Comparison of ENCODE assay signal across 23 cellular contexts in the genomic region with DNA sequence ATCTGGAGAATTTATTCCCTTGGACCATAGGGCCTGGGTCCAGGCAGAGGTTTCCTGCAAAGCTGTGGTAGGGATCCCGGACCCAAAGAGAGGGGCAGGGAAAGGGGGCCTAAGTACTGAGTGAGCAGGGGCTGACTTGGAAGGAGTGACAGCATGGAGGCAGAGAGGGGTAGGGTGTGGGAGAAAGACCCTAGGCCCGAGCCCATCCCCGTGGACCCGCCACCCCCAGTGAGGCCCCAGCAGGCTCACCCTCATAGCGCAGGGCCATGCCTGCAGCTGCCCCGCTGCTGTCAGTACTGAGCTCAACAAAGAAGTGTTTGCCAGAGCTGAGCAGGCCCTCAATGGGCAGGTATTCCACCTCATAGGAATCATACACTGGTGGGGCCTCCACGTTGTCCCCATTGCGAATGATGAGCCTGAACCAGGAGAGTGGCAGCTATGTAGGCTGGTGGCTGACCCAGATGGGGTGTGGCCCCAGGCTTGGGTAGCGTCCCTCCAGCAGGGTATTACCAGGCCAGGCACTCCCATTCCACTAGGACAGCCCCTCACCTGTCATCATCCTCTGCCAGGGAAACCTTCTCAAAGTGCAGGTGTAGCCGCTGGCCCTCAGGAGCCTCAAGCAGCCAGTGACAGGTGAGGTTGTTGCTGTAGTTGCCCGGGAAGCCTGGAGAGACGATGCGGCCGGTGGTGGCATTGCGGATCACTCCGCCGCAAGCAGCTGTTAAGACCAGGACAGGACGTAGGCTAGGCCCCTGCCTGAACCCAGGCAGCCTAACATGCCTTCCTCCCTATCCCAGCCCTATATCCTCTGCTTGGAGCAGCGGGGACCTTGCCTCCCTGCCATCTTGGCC. TPM values are rescaled to one million over a fixed set of nuclear protein-coding genes. Genes with fewer than 3 reads are reported as not detected.
A peak's percentile ranks its signal among the peaks of the same experiment; 100 is the strongest.
DNase-seq lines count a peak whose midpoint lies in the region; ATAC-seq and TF ChIP-seq lines count a peak whose summit lies in the region.
"Had no signal": no experiment of that assay in that cellular context is flagged by ENCODE, and none has a peak within 500 bp of the region (broad histone marks: within the 10 kb centered on the region; RNA-seq: fewer than 3 reads in every experiment).

No MANE protein-coding gene starts in this region.

- H3K4me1 ChIP-seq in heart right ventricle, result no peaks in the 10 kb centered on the region
- no peaks in the 10 kb centered on the region for H3K4me1 ChIP-seq in osteoblast (ENCODE audit: insufficient read depth, low read length)
- H3K4me1 ChIP-seq: Peyer's patch had no signal

- no peaks in the 10 kb centered on the region for H3K4me1 Mint-ChIP-seq in chondrocyte (ENCODE audit: low read depth)

- H4K20me1 ChIP-seq in osteoblast (ENCODE audit: insufficient read depth, low read length), result no peaks in the 10 kb centered on the region

- TF ChIP-seq CTCF in heart right ventricle (IDR thresholded peaks at IDR 0.05) (no peak), chondrocyte (IDR thresholded peaks at IDR 0.05) (no peak), osteoblast (IDR thresholded peaks at IDR 0.05; ENCODE audit: extremely low read depth, low read depth, low read length) (no peak)

- H3K36me3 ChIP-seq in heart right ventricle (no peaks in the 10 kb centered on the region), osteoblast (ENCODE audit: insufficient read depth, low read length) (no peaks in the 10 kb centered on the region)
- H3K36me3 ChIP-seq: Peyer's patch had no signal

- H3K27me3 ChIP-seq in heart right ventricle (peaks cover 0 to 20% (median 6%) of the 10 kb centered on the region in 7 donors), osteoblast (ENCODE audit: insufficient read depth, low read length) (peaks cover 23% of the 10 kb centered on the region)
- H3K27me3 ChIP-seq: Peyer's patch had no signal

- H2AFZ ChIP-seq in osteoblast (ENCODE audit: low read length), result no peak overlapping the region

- H3K27ac Mint-ChIP-seq in chondrocyte (ENCODE audit: unreplicated experiment), result no peak overlapping the region
- H3K27ac Mint-ChIP-seq: CD4-positive, alpha-beta T cell had no signal

- WGBS in heart right ventricle, 2 donors, result 95% methylated on average over 19 of the region's 19 CpGs

- intact Hi-C loops in left cardiac atrium (cut with DNase I), result no loop called here
- intact Hi-C loops in heart right ventricle (cut with DNase I), result no loop called here

- H3K79me2 ChIP-seq in osteoblast (ENCODE audit: insufficient read depth, low read length), result no peaks in the 10 kb centered on the region

- H3K9me3 ChIP-seq in heart right ventricle (no peaks in the 10 kb centered on the region), osteoblast (ENCODE audit: low read depth, low read length) (no peaks in the 10 kb centered on the region)
- H3K9me3 ChIP-seq: A549, Caco-2, Peyer's patch had no signal

- ATAC-seq in left cardiac atrium, result no peak
- ATAC-seq in heart right ventricle, result no peak
- ATAC-seq: A549 had no signal

- no peaks in the 10 kb centered on the region for H3K36me3 Mint-ChIP-seq in chondrocyte (ENCODE audit: low read depth)

- DNase-seq in left cardiac atrium (peak; percentile 16), heart right ventricle (no peak), chondrocyte (ENCODE audit: low spot score) (peak; percentile 72), osteoblast (ENCODE audit: insufficient read length, low spot score, missing footprints) (peak; percentile 38), NCI-H345 (lab: John Stamatoyannopoulos, UW) (no peak), NCI-H2029 treated with DMSO at 0.1 percent for 48 hours (lab: John Stamatoyannopoulos, UW) (no peak), NCI-H1694 (lab: John Stamatoyannopoulos, UW) (no peak)
- DNase-seq: CD4-positive, alpha-beta T cell; DMS153; EL; GOT3; Karpas-422; NCI-H1417 treated with DMSO at 0.1 percent for 48 hours; NCI-H1930; NCI-H69; Peyer's patch had no signal

- no peaks in the 10 kb centered on the region for H3K9me3 Mint-ChIP-seq in chondrocyte (ENCODE audit: low read depth)
- H3K9me3 Mint-ChIP-seq: CD4-positive, alpha-beta T cell; IgD-negative memory B cell had no signal

- H3K4me3 ChIP-seq in heart right ventricle, result no peak overlapping the region
- no peak overlapping the region for H3K4me3 ChIP-seq in osteoblast (ENCODE audit: insufficient read depth, low read length)
- H3K4me3 ChIP-seq: A549, Peyer's patch had no signal

- H3K27ac ChIP-seq in heart right ventricle (no peak overlapping the region), osteoblast (ENCODE audit: low read depth, low read length) (no peak overlapping the region)
- H3K27ac ChIP-seq: A549, Peyer's patch had no signal

- peaks cover 15% of the 10 kb centered on the region for H3K27me3 Mint-ChIP-seq in chondrocyte (ENCODE audit: low read depth)

- H3K4me2 ChIP-seq in osteoblast (ENCODE audit: insufficient read depth, low read length), result no peak overlapping the region
- H3K4me2 ChIP-seq: A549 had no signal

- no peak overlapping the region for H3K4me3 Mint-ChIP-seq in chondrocyte (ENCODE audit: unreplicated experiment)
- H3K4me3 Mint-ChIP-seq: CD4-positive, alpha-beta T cell; IgD-negative memory B cell had no signal

RNA-seq across cellular contexts. Expression of gene PHF12, which starts 9.2 kb away (rescaled TPM):
- total RNA-seq in left cardiac atrium, result 10 to 100 TPM; 18.8 to 23.4 TPM
- 10 to 100 TPM; 18.4 to 28.0 (median 21.6) TPM for total RNA-seq in heart right ventricle
- polyA plus RNA-seq in heart right ventricle, result 10 to 100 TPM in 1 of 2 donors, 1 to 10 TPM in 1; 7.3 to 11.2 TPM
- total RNA-seq in chondrocyte, result 30.2 to 49.2 TPM (median 33.6 TPM) in 3 replicates
- total RNA-seq in osteoblast, result 20.3 and 26.8 TPM in 2 replicates

RNA-seq across cellular contexts. Expression of gene SEZ6, which starts 45.4 kb away (rescaled TPM):
- total RNA-seq in left cardiac atrium (under 1 TPM; 0.12 to 0.31 TPM), heart right ventricle (not detected), chondrocyte (0.35 to 0.46 TPM in 2 of 3 replicates, not detected in the other), osteoblast (not detected in 2 replicates)
- polyA plus RNA-seq in heart right ventricle, result not detected
- total RNA-seq: Caco-2, HT-29, MCF 10A, SK-MEL-5 had no signal
- polyA plus RNA-seq: A549, BJ had no signal

RNA-seq across cellular contexts. Expression of gene DHRS13, which starts 57.6 kb away (rescaled TPM):
- total RNA-seq in left cardiac atrium (1 to 10 TPM; 2.8 to 3.7 TPM), heart right ventricle (1 to 10 TPM; 1.1 to 5.6 (median 2.2) TPM), chondrocyte (4.4 to 6.0 TPM (median 5.8 TPM) in 3 replicates), osteoblast (4.7 and 6.2 TPM in 2 replicates)
- polyA plus RNA-seq in heart right ventricle, result 1 to 10 TPM; 5.4 to 5.5 TPM

Comparison
In these comparisons a context has a peak if more than half of its experiments do, and no peak if none do; other contexts are left out.
1. DNase-seq: peak in left cardiac atrium (single experiment), chondrocyte (single experiment) and osteoblast (single experiment); none in heart right ventricle (0 of 2), NCI-H345 (single experiment), NCI-H2029 treated with DMSO at 0.1 percent for 48 hours (single experiment) and NCI-H1694 (single experiment).